ENCODE assay signal across 15 cellular contexts in genomic region chr13:56424246-56424645, GRCh38.
"Had no signal": no experiment of that assay in that cellular context is flagged by ENCODE, and none has a peak within 500 bp of the region (broad histone marks: within the 10 kb centered on the region; RNA-seq: fewer than 3 reads in every experiment).

No MANE protein-coding gene starts in this region.

- H3K27me3 ChIP-seq: heart left ventricle, suprapubic skin had no signal

- DNase-seq: activated CD4-positive, alpha-beta memory T cell treated with anti-CD3 and anti-CD28 coated beads, Interleukin-2, amount 10 ng/mL, durations not matched to agents 7 days and 5 days; activated CD4-positive, alpha-beta T cell treated with anti-CD3 and anti-CD28 coated beads for 36 hours; activated gamma-delta T cell; activated naive CD8-positive, alpha-beta T cell treated with anti-CD3 and anti-CD28 coated beads for 36 hours; activated T-cell treated with anti-CD3 and anti-CD28 coated beads, Interleukin-2, amount 50 U/mL, for 48 hours; foreskin melanocyte; heart left ventricle; mesendoderm; psoas muscle; stimulated activated CD4-positive, alpha-beta T cell treated with anti-CD3 and anti-CD28 coated beads, Interleukin-4, amount 100 ng/mL, for 1 hour; stimulated activated CD8-positive, alpha-beta memory T cell treated with anti-CD3 and anti-CD28 coated beads, Interleukin-4, amount 100 ng/mL, for 48 hours; stimulated activated naive CD8-positive, alpha-beta T cell treated with anti-CD3 and anti-CD28 coated beads, Interleukin-15, Interleukin-2, amounts not matched to agents 100 U/mL and 50 U/mL, for 24 hours; T1000 had no signal

- H3K9me3 ChIP-seq: psoas muscle, suprapubic skin had no signal

- H3K36me3 ChIP-seq: heart left ventricle, suprapubic skin had no signal

- H3K4me1 ChIP-seq: heart left ventricle, psoas muscle, suprapubic skin had no signal

- H3K27ac ChIP-seq: heart left ventricle, psoas muscle, suprapubic skin, VCaP had no signal

- H3K4me3 ChIP-seq: heart left ventricle, psoas muscle, suprapubic skin had no signal
